8 cellular contexts compared by ENCODE assay signal in genomic region chrX:53422915-53423268, GRCh38. TPM values are rescaled to one million over a fixed set of nuclear protein-coding genes. Genes with fewer than 3 reads are reported as not detected.
DNase-seq lines count a peak whose midpoint lies in the region; ATAC-seq and TF ChIP-seq lines count a peak whose summit lies in the region.

No MANE protein-coding gene starts in this region.

- intact Hi-C loops in activated CD4-positive, alpha-beta memory T cell treated with anti-CD3 and anti-CD28 coated beads for 36 hours (cut with micrococcal nuclease): loop anchor here (1.0 to 10.0 kb wide), 2 partner anchors 11 to 622 kb away; partner anchors contain the start of genes HSD17B10 and PHF8

- no peaks in the 10 kb centered on the region for H3K9me3 Mint-ChIP-seq in activated CD4-positive, alpha-beta memory T cell treated with anti-CD3 and anti-CD28 coated beads for 36 hours

- H3K27me3 Mint-ChIP-seq in activated CD4-positive, alpha-beta memory T cell treated with anti-CD3 and anti-CD28 coated beads for 36 hours: no peaks in the 10 kb centered on the region

- peak overlapping the region; percentile 97 for H3K27ac Mint-ChIP-seq in activated CD4-positive, alpha-beta memory T cell treated with anti-CD3 and anti-CD28 coated beads for 36 hours

- H3K36me3 ChIP-seq in hepatocyte (replicated peaks; ENCODE audit: insufficient read depth, low read depth): no peaks in the 10 kb centered on the region
- no peaks in the 10 kb centered on the region for H3K36me3 ChIP-seq in skeletal muscle tissue (ENCODE audit: control insufficient read depth in 3 of 3, insufficient read depth in 3 of 3, low read length in 3 of 3)

- CTCF ChIA-PET in activated CD4-positive, alpha-beta memory T cell treated with anti-CD3 and anti-CD28 coated beads for 36 hours (lab: Charles Lee): interaction anchor here (1.1 to 2.5 kb wide), 5 partner anchors 11 to 427 kb away, joined by 3 to 10 read pairs (median 7); no protein-coding TSS in a partner anchor

- H3K27me3 ChIP-seq in hepatocyte: no peaks in the 10 kb centered on the region
- no peaks in the 10 kb centered on the region for H3K27me3 ChIP-seq in skeletal muscle tissue (ENCODE audit: control insufficient read depth in 3 of 3, insufficient read depth in 3 of 3, low read length in 3 of 3)

- peaks cover 11% of the 10 kb centered on the region for H3K36me3 Mint-ChIP-seq in activated CD4-positive, alpha-beta memory T cell treated with anti-CD3 and anti-CD28 coated beads for 36 hours

- peak overlapping the region; percentile 51 for H3K4me3 ChIP-seq in HFF-Myc (replicated peaks; ENCODE audit: low read depth, low read length)
- H3K4me3 ChIP-seq in hepatocyte: no peak overlapping the region
- peak overlapping the region; percentile 70 to 77 (median 77) for H3K4me3 ChIP-seq in skeletal muscle tissue (ENCODE audit: low read length in 3 of 3)

- WGBS in hepatocyte (ENCODE audit: low lambda C conversion rate, missing lambda C conversion rate): 41% methylated on average over 14 of the region's 14 CpGs

- H3K4me3 Mint-ChIP-seq in activated CD4-positive, alpha-beta memory T cell treated with anti-CD3 and anti-CD28 coated beads for 36 hours: peak overlapping the region; percentile 90

- peak overlapping the region; percentile 64 for H3K27ac ChIP-seq in hepatocyte
- H3K27ac ChIP-seq in skeletal muscle tissue (ENCODE audit: low read depth, low read length): peak overlapping the region; percentile 95

- no peak overlapping the region for H2AFZ ChIP-seq in hepatocyte

- H3K9me3 ChIP-seq in hepatocyte (ENCODE audit: low read depth): no peaks in the 10 kb centered on the region
- no peaks in the 10 kb centered on the region for H3K9me3 ChIP-seq in skeletal muscle tissue (ENCODE audit: control insufficient read depth in 3 of 3, low read length in 3 of 3)

- H4K20me1 ChIP-seq in hepatocyte (ENCODE audit: insufficient read depth, poor library complexity, severe bottlenecking): peaks cover 12% of the 10 kb centered on the region

- peak overlapping the region; percentile 48 to 82 (median 70) for H3K9ac ChIP-seq in skeletal muscle tissue (ENCODE audit: low read depth in 1 of 3, low read length in 3 of 3)

- no peak for DNase-seq in HFF-Myc (ENCODE audit: extremely low read depth, low read depth)
- DNase-seq in activated CD4-positive, alpha-beta memory T cell treated with anti-CD3 and anti-CD28 coated beads for 36 hours: no peak
- no peak for DNase-seq in hepatocyte (ENCODE audit: low spot score)
- DNase-seq in effector CD4-positive, alpha-beta T cell: no peak
- no peak for DNase-seq in NCI-H1048 (lab: John Stamatoyannopoulos, UW)
- DNase-seq in NAMALWA (ENCODE audit: low spot score): no peak

- H3K9me2 ChIP-seq in hepatocyte (replicated peaks; ENCODE audit: insufficient read depth): no peaks in the 10 kb centered on the region

- H3K4me2 ChIP-seq in hepatocyte: peak overlapping the region; percentile 75

- H3K4me1 Mint-ChIP-seq in activated CD4-positive, alpha-beta memory T cell treated with anti-CD3 and anti-CD28 coated beads for 36 hours (ENCODE audit: low read depth): peaks cover 20% of the 10 kb centered on the region

- POLR2A ChIA-PET in activated CD4-positive, alpha-beta memory T cell treated with anti-CD3 and anti-CD28 coated beads for 36 hours (lab: Charles Lee): interaction anchor here (0.5 to 1.9 kb wide), 7 partner anchors 10 to 341 kb away, joined by 3 to 11 read pairs (median 4); partner anchors contain the start of genes HSD17B10 and TSPYL2

- ATAC-seq in HG02588 (IDR thresholded peaks at IDR 0.05; ENCODE audit: unreplicated experiment): no peak

- H3K79me2 ChIP-seq in hepatocyte: peaks cover 36% of the 10 kb centered on the region

- TF ChIP-seq CTCF in HFF-Myc (IDR thresholded peaks at IDR 0.05; ENCODE audit: low read depth, low read length, missing control alignments) (no peak), hepatocyte (IDR thresholded peaks at IDR 0.05; ENCODE audit: poor library complexity) (no peak)

- H3K4me1 ChIP-seq in hepatocyte (ENCODE audit: insufficient read depth) (peaks cover 5% of the 10 kb centered on the region), skeletal muscle tissue (ENCODE audit: control insufficient read depth in 3 of 3, insufficient read depth in 3 of 3, low read length in 3 of 3) (peaks cover 18 to 23% (median 19%) of the 10 kb centered on the region in 3 donors)

RNA-seq across cellular contexts. Expression of gene RIBC1, which starts 0.2 kb away (rescaled TPM):
- total RNA-seq in activated CD4-positive, alpha-beta memory T cell treated with anti-CD3 and anti-CD28 coated beads for 36 hours: under 1 TPM; 0.51 to 0.57 TPM
- total RNA-seq in hepatocyte (0.24 and 1.1 TPM in 2 replicates), skeletal muscle tissue (0.52 TPM)
- 0.86 and 1.2 TPM in 2 replicates for polyA plus RNA-seq in hepatocyte

RNA-seq across cellular contexts. Expression of gene SMC1A, which starts 0.4 kb away (rescaled TPM):
- 100 to 1,000 TPM; 148 to 161 TPM for total RNA-seq in activated CD4-positive, alpha-beta memory T cell treated with anti-CD3 and anti-CD28 coated beads for 36 hours
- 14.0 and 15.3 TPM in 2 replicates for total RNA-seq in hepatocyte
- 17.3 and 24.7 TPM in 2 replicates for polyA plus RNA-seq in hepatocyte
- 9.9 TPM for total RNA-seq in skeletal muscle tissue

RNA-seq across cellular contexts. Expression of gene HSD17B10, which starts 11.3 kb away (rescaled TPM):
- 10 to 100 TPM; 75.5 to 80.5 TPM for total RNA-seq in activated CD4-positive, alpha-beta memory T cell treated with anti-CD3 and anti-CD28 coated beads for 36 hours
- total RNA-seq in hepatocyte (66.1 and 70.8 TPM in 2 replicates), skeletal muscle tissue (62.1 TPM)
- 95.9 and 98.0 TPM in 2 replicates for polyA plus RNA-seq in hepatocyte
